In the genomic region with DNA sequence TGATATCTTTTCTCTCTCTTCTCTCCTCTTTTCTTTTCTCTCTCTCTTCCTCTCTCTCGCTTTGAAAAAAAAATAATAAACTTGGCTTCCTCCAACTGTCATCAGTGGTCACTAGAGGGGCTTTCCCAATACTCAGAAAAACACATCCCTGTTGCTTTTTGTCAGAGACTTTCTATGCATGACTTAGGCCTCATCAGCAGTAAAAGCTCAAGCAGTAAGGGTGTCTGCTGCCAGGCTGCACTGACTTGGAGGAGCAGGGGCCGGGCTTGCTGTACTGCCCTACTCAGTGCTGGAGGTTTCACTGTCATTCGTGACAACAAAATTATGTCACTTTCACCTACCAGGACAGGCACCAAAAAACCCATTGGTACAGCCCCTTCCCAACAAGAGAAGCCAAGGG, we compare ENCODE assay signal across 14 cellular contexts.
DNase-seq lines count a peak whose midpoint lies in the region; ATAC-seq, FAIRE-seq and TF ChIP-seq lines count a peak whose summit lies in the region.
"Had no signal": no experiment of that assay in that cellular context is flagged by ENCODE, and none has a peak within 500 bp of the region (broad histone marks: within the 10 kb centered on the region; RNA-seq: fewer than 3 reads in every experiment).

No MANE protein-coding gene starts in this region.

- H3K4me1 ChIP-seq in A673 (ENCODE audit: insufficient read depth, low read length, poor library complexity, severe bottlenecking) = peaks cover 5% of the 10 kb centered on the region
- H3K4me1 ChIP-seq in stomach = peaks cover 0 to 4% (median 0%) of the 10 kb centered on the region in 4 donors

- H3K4me3 ChIP-seq in A673 (ENCODE audit: low read depth, low read length, poor library complexity, severe bottlenecking) (no peak overlapping the region), stomach (no peak overlapping the region)
- H3K4me3 ChIP-seq: MG63, thyroid gland had no signal

- DNase-seq in Caki2 (ENCODE audit: low read depth) = peak; percentile 10
- no peak for DNase-seq in urothelium cell line (ENCODE audit: low spot score)
- DNase-seq in H54 (ENCODE audit: insufficient read length, low spot score) = no peak
- DNase-seq in A673 (ENCODE audit: low spot score) = no peak
- DNase-seq in stomach = no peak
- DNase-seq: activated naive CD4-positive, alpha-beta T cell; cerebellar nuclear complex; DND-41; MG63 had no signal

- TF ChIP-seq EP300 in stomach (IDR thresholded peaks at IDR 0.05) = no peak

- TF ChIP-seq POLR2A in H54 (IDR thresholded peaks at IDR 0.05; ENCODE audit: low read depth, low read length) = no peak
- no peak for TF ChIP-seq POLR2A in stomach (IDR thresholded peaks at IDR 0.05)

- CTCF ChIA-PET in A673 (lab: Charles Lee) = no interaction called here

- ATAC-seq in GM19023 (IDR thresholded peaks at IDR 0.05; ENCODE audit: unreplicated experiment) (peak; percentile 86), HG02610 (IDR thresholded peaks at IDR 0.05; ENCODE audit: unreplicated experiment) (peak; percentile 81), HG03460 (IDR thresholded peaks at IDR 0.05; ENCODE audit: unreplicated experiment) (peak; percentile 77)
- ATAC-seq: Right ventricle myocardium inferior had no signal

- H3K36me3 ChIP-seq in A673 (ENCODE audit: insufficient read depth, low read length, poor library complexity, severe bottlenecking) (no peaks in the 10 kb centered on the region), stomach (no peaks in the 10 kb centered on the region)
- H3K36me3 ChIP-seq: MG63, thyroid gland had no signal

- H3K27ac ChIP-seq in A673 (ENCODE audit: low read depth, low read length, poor library complexity, severe bottlenecking) (no peak overlapping the region), stomach (no peak overlapping the region)
- H3K27ac ChIP-seq: thyroid gland had no signal

- in situ Hi-C loops in Caki2 (cut with HindIII; ENCODE audit: low pct_unique_long_range_greater_than_20kb, low sequenced_read_pairs) = no loop called here

- WGBS in stomach, 5 donors = 76 to 86% (median 85%) methylated on average over 3 of the region's 3 CpGs

- no TSS peak for BruUV-seq in A673 (replicated peaks; lab: Mats Ljungman, UMichigan)

- no peaks in the 10 kb centered on the region for H3K9me3 ChIP-seq in A673 (ENCODE audit: low read depth, low read length, poor library complexity, severe bottlenecking)
- H3K9me3 ChIP-seq in stomach = no peaks in the 10 kb centered on the region
- H3K9me3 ChIP-seq: MG63, thyroid gland had no signal

- intact Hi-C loops in A673 (cut with micrococcal nuclease; ENCODE audit: unreplicated experiment) (no loop called here), stomach (cut with DNase I; ENCODE audit: low total_unique reads) (no loop called here)

- FAIRE-seq in urothelium cell line (lab: Jason Lieb, UNC) = no peak
- FAIRE-seq in H54 (lab: Jason Lieb, UNC) = no peak

- TF ChIP-seq CTCF in A673 (conservative IDR thresholded peaks at IDR 0.05; ENCODE audit: low read depth, low read length) = no peak
- TF ChIP-seq CTCF in stomach (IDR thresholded peaks at IDR 0.05) = no peak

- H3K27me3 ChIP-seq in A673 (replicated peaks; ENCODE audit: insufficient read depth, low read depth, low read length, poor library complexity) (no peaks in the 10 kb centered on the region), stomach (no peaks in the 10 kb centered on the region)
- H3K27me3 ChIP-seq: MG63, thyroid gland had no signal

- POLR2A ChIA-PET in A673 (lab: Charles Lee; ENCODE audit: low non-redundant PET) = no interaction called here
